ENCODE assay signal across 9 cellular contexts in the genomic region with DNA sequence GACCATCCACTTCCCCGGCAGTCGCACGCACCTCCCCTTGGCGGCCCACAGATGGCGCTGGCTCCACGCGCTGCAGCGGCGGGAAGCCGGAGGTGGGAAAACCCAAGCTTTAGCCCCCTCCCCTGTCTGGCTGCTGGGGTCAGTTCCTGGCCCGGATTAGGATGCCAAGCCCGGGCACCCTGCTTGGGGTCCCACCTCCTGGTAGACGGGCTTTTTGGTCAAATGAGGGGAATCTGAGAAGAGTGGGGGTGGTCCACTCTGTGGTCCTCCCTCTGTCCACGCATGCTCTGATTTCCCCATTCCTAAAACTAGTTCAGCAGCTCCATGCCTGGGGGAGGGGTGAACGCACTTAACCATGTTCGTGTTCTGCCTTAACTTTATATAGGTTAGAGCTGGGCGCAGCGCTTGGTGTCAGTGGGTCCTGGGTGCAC. TPM values are rescaled to one million over a fixed set of nuclear protein-coding genes. Genes with fewer than 3 reads are reported as not detected.
DNase-seq lines count a peak whose midpoint lies in the region; ATAC-seq and TF ChIP-seq lines count a peak whose summit lies in the region.
"Had no signal": no experiment of that assay in that cellular context is flagged by ENCODE, and none has a peak within 500 bp of the region (broad histone marks: within the 10 kb centered on the region; RNA-seq: fewer than 3 reads in every experiment).

No MANE protein-coding gene starts in this region.

- H3K4me1 Mint-ChIP-seq in MCF 10A (ENCODE audit: insufficient read depth, unreplicated experiment) = peaks cover 12% of the 10 kb centered on the region

- TF ChIP-seq CTCF in LNCAP (IDR thresholded peaks at IDR 0.05) (peak; percentile 88), MCF 10A (IDR thresholded peaks at IDR 0.05; ENCODE audit: unreplicated experiment) (peak; percentile 92), mucosa of descending colon (IDR thresholded peaks at IDR 0.05) (no peak)

- no peaks in the 10 kb centered on the region for H3K36me3 Mint-ChIP-seq in MCF 10A (ENCODE audit: insufficient read depth, unreplicated experiment)

- H3K4me1 ChIP-seq in mucosa of descending colon (ENCODE audit: low read depth) = no peaks in the 10 kb centered on the region

- intact Hi-C loops in MCF 10A (cut with micrococcal nuclease) = loop anchor here (1.0 kb wide), 1 partner anchor 102 kb away; no protein-coding TSS in a partner anchor
- intact Hi-C loops in mucosa of descending colon (cut with DNase I, micrococcal nuclease) = no loop called here

- no peak overlapping the region for H3K4me3 ChIP-seq in mucosa of descending colon

- H3K27ac Mint-ChIP-seq in MCF 10A (ENCODE audit: low read depth, unreplicated experiment) = no peak overlapping the region

- CTCF ChIA-PET in MCF 10A (lab: Yijun Ruan, JAX) = interaction anchor here (0.6 to 3.3 kb wide), 34 partner anchors 10 to 853 kb away, joined by 3 to 36 read pairs (median 4); a partner anchor contains a TSS

- no peaks in the 10 kb centered on the region for H3K9me3 ChIP-seq in mucosa of descending colon

- no peaks in the 10 kb centered on the region for H3K36me3 ChIP-seq in mucosa of descending colon (ENCODE audit: low read depth)

- ATAC-seq in mucosa of descending colon (peak; percentile 48), HG02678 (IDR thresholded peaks at IDR 0.05; ENCODE audit: unreplicated experiment) (no peak), HG03439 (IDR thresholded peaks at IDR 0.05; ENCODE audit: unreplicated experiment) (no peak), GM21825 (IDR thresholded peaks at IDR 0.05; ENCODE audit: unreplicated experiment) (no peak)

- DNase-seq in Daoy (ENCODE audit: low read depth) (peak; percentile 62), MCF 10A (ENCODE audit: unreplicated experiment) (peak; percentile 43), mucosa of descending colon (peak in 1 of 3 donors; percentile 41), COLO668 (lab: John Stamatoyannopoulos, UW; ENCODE audit: unreplicated experiment) (no peak)

- POLR2A ChIA-PET in MCF 10A (lab: Yijun Ruan, JAX) = interaction anchor here (1.7 kb wide), 1 partner anchor 10 kb away, joined by 5 read pairs; no protein-coding TSS in a partner anchor

- no peak overlapping the region for H3K4me3 Mint-ChIP-seq in MCF 10A (ENCODE audit: unreplicated experiment)

- H3K9me3 Mint-ChIP-seq in MCF 10A (ENCODE audit: unreplicated experiment) = no peaks in the 10 kb centered on the region

- no peaks in the 10 kb centered on the region for H3K27me3 Mint-ChIP-seq in MCF 10A (ENCODE audit: insufficient read depth, unreplicated experiment)

- BruUV-seq in MCF 10A (replicated peaks; lab: Mats Ljungman, UMichigan) = no TSS peak

RNA-seq across cellular contexts. Expression of a gene that starts 8.1 kb away (rescaled TPM):
- total RNA-seq in Daoy (2014; rRNA removed; shearing (Covaris generic)) = 0.09 and 0.17 TPM in 2 replicates
- total RNA-seq in MCF 10A (2022) = 6.9 and 8.0 TPM in 2 replicates
- total RNA-seq in mucosa of descending colon = 1 to 10 TPM; 1.1 to 4.2 (median 1.9) TPM

RNA-seq across cellular contexts. Expression of a gene that starts 48.5 kb away (rescaled TPM):
- total RNA-seq in Daoy (2014; rRNA removed; shearing (Covaris generic)) = not detected in 2 replicates
- total RNA-seq in MCF 10A (2022) = not detected in 2 replicates
- not detected for total RNA-seq in mucosa of descending colon

RNA-seq across cellular contexts. Expression of a gene that starts 48.5 kb away (rescaled TPM):
- total RNA-seq in Daoy (2014; rRNA removed; shearing (Covaris generic)) = not detected in 2 replicates
- total RNA-seq in MCF 10A (2022) (not detected in 2 replicates), mucosa of descending colon (not detected)
- total RNA-seq: mononuclear cell had no signal
